In the genomic region with DNA sequence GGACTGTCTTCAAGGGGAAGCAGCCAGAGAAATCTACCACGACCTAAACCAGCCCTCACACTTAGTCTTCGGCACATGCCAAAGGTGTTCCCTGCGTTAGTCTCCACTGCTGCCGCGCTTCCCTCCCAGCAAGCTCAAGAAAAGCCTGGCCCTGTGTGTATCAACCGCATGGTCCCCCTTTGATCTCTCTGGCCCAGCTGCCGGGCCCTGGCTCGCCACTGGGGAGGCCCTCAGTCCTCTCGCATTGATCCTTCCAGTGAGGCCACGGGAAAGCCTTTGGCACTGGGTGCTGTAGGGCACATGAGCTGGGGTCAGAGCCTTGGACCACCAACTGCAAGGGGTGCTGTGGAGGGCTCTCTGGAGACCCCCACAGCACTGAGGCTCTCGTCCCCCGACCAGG, we compare ENCODE assay signal across 2 cellular contexts.
TF ChIP-seq lines count a peak whose summit lies in the region.

No MANE protein-coding gene starts in this region.

TF ChIP-seq in GM23338, 12 proteins besides CTCF, POLR2A, EP300 and RAD21:
- TF ChIP-seq EZH2 (IDR thresholded peaks at IDR 0.05; ENCODE audit: low read depth, unreplicated experiment): no peak

TF ChIP-seq in K562, 482 proteins besides CTCF, POLR2A, EP300 and RAD21:
- TF ChIP-seq L3MBTL2 (IDR thresholded peaks at IDR 0.05) (peak; percentile 29; the same call in 1 of the 2 replicates), CBX3 (IDR thresholded peaks at IDR 0.05; ENCODE audit: borderline replicate concordance in 1 of 2, low read length in 2 of 2) (no peak)
